ENCODE assay signal across 23 cellular contexts in the genomic region with DNA sequence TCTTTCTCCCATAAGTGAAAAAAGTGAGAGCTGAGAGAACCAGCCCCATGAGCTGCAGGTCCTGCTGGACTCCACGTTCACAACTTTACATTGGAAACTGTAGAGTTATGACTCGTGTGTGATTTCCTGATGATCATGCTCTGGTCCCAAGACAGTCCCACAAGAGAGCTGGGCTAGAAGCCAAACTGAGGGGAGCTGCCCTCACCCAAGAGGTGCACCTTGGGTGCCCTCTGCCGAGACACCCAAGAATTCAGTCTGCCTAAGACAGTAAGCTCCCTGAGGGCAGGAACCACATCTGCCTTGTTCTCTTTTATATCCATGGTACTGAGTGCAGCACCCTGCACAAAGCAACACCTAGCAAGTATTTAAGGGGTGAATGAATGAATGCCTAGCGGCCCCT.
"Had no signal": no experiment of that assay in that cellular context is flagged by ENCODE, and none has a peak within 500 bp of the region (broad histone marks: within the 10 kb centered on the region; RNA-seq: fewer than 3 reads in every experiment).

No MANE protein-coding gene starts in this region.

- H3K9me3 ChIP-seq: ascending aorta, esophagus muscularis mucosa, gastrocnemius medialis, neutrophil, ovary, prostate gland, tibial artery had no signal

- H3K9me3 Mint-ChIP-seq: activated T-helper 1 cell treated with anti-CD3 and anti-CD28 coated beads, Interleukin-12 subunit alpha, Interleukin-12 subunit beta, Interleukin-2, Interleukin-4 antibody, amounts not matched to agents 30 ng/mL and 10 ng/mL and 1 ng/mL, durations not matched to agents 14 hours and 24 hours and 36 hours; effector memory CD8-positive, alpha-beta T cell; nephron; stimulated activated naive CD8-positive, alpha-beta T cell treated with anti-CD3 and anti-CD28 coated beads, Interleukin-15, amount 100 ng/mL, for 72 hours; WTC11 had no signal

- H3K36me3 Mint-ChIP-seq: WTC11 had no signal

- H3K27me3 Mint-ChIP-seq: stimulated activated naive CD8-positive, alpha-beta T cell treated with anti-CD3 and anti-CD28 coated beads, Interleukin-15, amount 100 ng/mL, for 72 hours had no signal

- H3K4me1 ChIP-seq: ascending aorta, esophagus muscularis mucosa, gastrocnemius medialis, prostate gland had no signal

- H3K4me3 ChIP-seq: ascending aorta, esophagus muscularis mucosa, gastrocnemius medialis, ovary, prostate gland, tibial artery had no signal

- DNase-seq: activated CD4-positive, alpha-beta T cell treated with anti-CD3 and anti-CD28 coated beads, Interleukin-2, amount 50 U/mL, for 48 hours; activated gamma-delta T cell; activated naive CD4-positive, alpha-beta T cell treated with anti-CD3 and anti-CD28 coated beads, Interleukin-2, amount 50 U/mL, for 16 hours; brain microvascular endothelial cell; central memory CD4-positive, alpha-beta T cell; dermis blood vessel endothelial cell; effector memory CD8-positive, alpha-beta T cell; gastrocnemius medialis; hypothalamus; mesenchymal stem cell; ovary; stimulated activated CD4-positive, alpha-beta T cell treated with anti-CD3 and anti-CD28 coated beads, Interleukin-12 subunit alpha, Interleukin-12 subunit beta, amount 100 ng/mL, for 4 hours; stimulated activated CD4-positive, alpha-beta T cell treated with anti-CD3 and anti-CD28 coated beads, Interleukin-4, amount 100 ng/mL, for 4 hours; stimulated activated naive CD8-positive, alpha-beta T cell treated with anti-CD3 and anti-CD28 coated beads, Interleukin-15, amount 100 ng/mL, for 72 hours; T-helper 9 cell; tibial artery had no signal

- H3K36me3 ChIP-seq: ascending aorta, brain microvascular endothelial cell, esophagus muscularis mucosa, gastrocnemius medialis, neutrophil, ovary, prostate gland, tibial artery had no signal

- ATAC-seq: effector memory CD8-positive, alpha-beta T cell; gastrocnemius medialis; stimulated activated naive CD8-positive, alpha-beta T cell treated with anti-CD3 and anti-CD28 coated beads, Interleukin-15, amount 100 ng/mL, for 72 hours; WTC11 had no signal

- H3K4me3 Mint-ChIP-seq: activated T-helper 1 cell treated with anti-CD3 and anti-CD28 coated beads, Interleukin-12 subunit alpha, Interleukin-12 subunit beta, Interleukin-2, Interleukin-4 antibody, amounts not matched to agents 30 ng/mL and 10 ng/mL and 1 ng/mL, durations not matched to agents 14 hours and 24 hours and 36 hours; effector memory CD8-positive, alpha-beta T cell; nephron; stimulated activated naive CD8-positive, alpha-beta T cell treated with anti-CD3 and anti-CD28 coated beads, Interleukin-15, amount 100 ng/mL, for 72 hours; WTC11 had no signal

- H3K27ac ChIP-seq: ascending aorta, brain microvascular endothelial cell, esophagus muscularis mucosa, gastrocnemius medialis, neutrophil, ovary, prostate gland, tibial artery had no signal

- H3K27me3 ChIP-seq: ascending aorta, brain microvascular endothelial cell, ovary had no signal

- H3K27ac Mint-ChIP-seq: activated T-helper 1 cell treated with anti-CD3 and anti-CD28 coated beads, Interleukin-12 subunit alpha, Interleukin-12 subunit beta, Interleukin-2, Interleukin-4 antibody, amounts not matched to agents 30 ng/mL and 10 ng/mL and 1 ng/mL, durations not matched to agents 14 hours and 24 hours and 36 hours; effector memory CD8-positive, alpha-beta T cell; nephron; WTC11 had no signal
